In genomic region chr19:55638864-55639359, GRCh38 we compare ENCODE assay signal across 1 cellular context.
A peak's percentile ranks its signal among the peaks of the same experiment; 100 is the strongest.
TF ChIP-seq lines count a peak whose summit lies in the region.

No MANE protein-coding gene starts in this region.

TF ChIP-seq in K562, 482 proteins besides CTCF, POLR2A, EP300 and RAD21 (continued from another document):
- TF ChIP-seq NR2C1 (IDR thresholded peaks at IDR 0.05) = no peak
- TF ChIP-seq NR2C1 (tag; IDR thresholded peaks at IDR 0.05) = no peak
- peak; percentile 57 for TF ChIP-seq HCFC1 (IDR thresholded peaks at IDR 0.05; ENCODE audit: low read depth, low read length)
- TF ChIP-seq CREB1 (IDR thresholded peaks at IDR 0.05) = no peak
- no peak for TF ChIP-seq CREB1 (CRISPR knock-in tag; IDR thresholded peaks at IDR 0.05)
- TF ChIP-seq KLF6 (CRISPR knock-in tag; IDR thresholded peaks at IDR 0.05; ENCODE audit: borderline replicate concordance) = no peak
